ENCODE assay signal across 14 cellular contexts in the genomic region with DNA sequence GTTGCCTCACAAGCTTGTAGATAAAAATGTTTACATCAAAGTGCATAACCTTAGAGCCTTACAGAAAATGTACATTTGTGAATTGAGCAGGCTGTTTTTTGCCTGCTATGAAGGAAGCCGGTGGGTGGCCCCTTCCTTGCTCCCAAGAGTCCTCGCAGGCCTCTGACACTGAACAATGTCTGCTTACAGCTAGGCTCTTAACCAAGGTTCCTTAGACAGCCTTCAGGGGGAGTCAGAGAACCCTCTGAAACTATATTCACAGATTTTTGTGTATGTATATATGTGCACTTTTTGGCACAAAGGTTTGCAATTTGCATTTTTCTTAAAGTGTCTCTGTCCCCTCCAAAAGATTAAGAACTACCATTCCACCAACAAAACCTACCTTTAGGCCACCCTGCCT.
DNase-seq lines count a peak whose midpoint lies in the region; ATAC-seq, FAIRE-seq and TF ChIP-seq lines count a peak whose summit lies in the region.
"Had no signal": no experiment of that assay in that cellular context is flagged by ENCODE, and none has a peak within 500 bp of the region (broad histone marks: within the 10 kb centered on the region; RNA-seq: fewer than 3 reads in every experiment).

No MANE protein-coding gene starts in this region.

- H3K9ac ChIP-seq in Loucy (ENCODE audit: low read depth, low read length, poor library complexity, severe bottlenecking) = no peak overlapping the region

- no peak for ATAC-seq in pancreas
- ATAC-seq in GM18870 (IDR thresholded peaks at IDR 0.05; ENCODE audit: unreplicated experiment) = no peak
- ATAC-seq in GM18868 (IDR thresholded peaks at IDR 0.05; ENCODE audit: unreplicated experiment) = no peak

- no peak for FAIRE-seq in bronchial epithelial cell (lab: Jason Lieb, UNC)
- no peak for FAIRE-seq in pancreas (lab: Jason Lieb, UNC)
- FAIRE-seq: astrocyte had no signal

- DNase-seq in NCI-H1436 (lab: John Stamatoyannopoulos, UW) (peak; percentile 10), NCI-H1436 treated with DMSO at 0.1 percent for 48 hours (lab: John Stamatoyannopoulos, UW) (no peak), bronchial epithelial cell (ENCODE audit: low read depth) (peak; percentile 7), nephron progenitor cell (no peak), pancreas (no peak)
- DNase-seq: activated CD4-positive, alpha-beta T cell treated with anti-CD3 and anti-CD28 coated beads for 4 hours; NCI-H226 had no signal

- 46 to 60% methylated on average over 2 of the region's 2 CpGs for WGBS in pancreas, 2 donors

- no peaks in the 10 kb centered on the region for H3K4me1 Mint-ChIP-seq in nephron progenitor cell

- H3K4me1 ChIP-seq in Loucy (ENCODE audit: insufficient read depth, low read length, poor library complexity, severe bottlenecking) = no peaks in the 10 kb centered on the region
- no peaks in the 10 kb centered on the region for H3K4me1 ChIP-seq in pancreas
- H3K4me1 ChIP-seq: SJSA1 had no signal

- TF ChIP-seq CTCF in Loucy (conservative IDR thresholded peaks at IDR 0.05; ENCODE audit: low read length) (peak; percentile 58), bronchial epithelial cell (IDR thresholded peaks at IDR 0.05; ENCODE audit: insufficient read depth, low read length, severe bottlenecking) (peak; percentile 28), nephron progenitor cell (IDR thresholded peaks at IDR 0.05) (peak; percentile 30), pancreas (IDR thresholded peaks at IDR 0.05) (no peak)

- no peak overlapping the region for H3K27ac ChIP-seq in pancreas
- H3K27ac ChIP-seq: epithelial cell of prostate, SJSA1, skin epidermis had no signal

- H3K27me3 ChIP-seq in Loucy (ENCODE audit: insufficient read depth, low read length, poor library complexity, severe bottlenecking) = no peaks in the 10 kb centered on the region
- no peaks in the 10 kb centered on the region for H3K27me3 ChIP-seq in bronchial epithelial cell (ENCODE audit: control insufficient read depth, insufficient read depth, low read length)
- peaks cover 0 to 3% (median 0%) of the 10 kb centered on the region in 4 donors for H3K27me3 ChIP-seq in pancreas

- intact Hi-C loops in pancreas (cut with DNase I) = no loop called here

- H3K4me3 Mint-ChIP-seq in nephron progenitor cell = no peak overlapping the region

- H3K36me3 ChIP-seq in Loucy (ENCODE audit: insufficient read depth, low read length) (no peaks in the 10 kb centered on the region), bronchial epithelial cell (ENCODE audit: control insufficient read depth, insufficient read depth, low read length) (no peaks in the 10 kb centered on the region), pancreas (no peaks in the 10 kb centered on the region)
- H3K36me3 ChIP-seq: SJSA1 had no signal

- no peak overlapping the region for H3K27ac Mint-ChIP-seq in nephron progenitor cell

- H3K27me3 Mint-ChIP-seq in nephron progenitor cell (ENCODE audit: low read depth, poor library complexity) = no peaks in the 10 kb centered on the region

- no peak overlapping the region for H2AFZ ChIP-seq in Loucy (ENCODE audit: low read length)

- H3K9me3 Mint-ChIP-seq in nephron progenitor cell = peaks cover 10% of the 10 kb centered on the region

- H3K9me3 ChIP-seq in Loucy (ENCODE audit: insufficient read depth, low read depth, low read length) (no peaks in the 10 kb centered on the region), pancreas (no peaks in the 10 kb centered on the region)
- H3K9me3 ChIP-seq: SJSA1 had no signal

- H3K4me3 ChIP-seq in Loucy (ENCODE audit: low read length, poor library complexity, severe bottlenecking) = no peak overlapping the region
- no peak overlapping the region for H3K4me3 ChIP-seq in bronchial epithelial cell (ENCODE audit: low read depth, low read length)
- no peak overlapping the region for H3K4me3 ChIP-seq in pancreas
- H3K4me3 ChIP-seq: SJSA1, skin epidermis had no signal

- no peaks in the 10 kb centered on the region for H3K36me3 Mint-ChIP-seq in nephron progenitor cell (ENCODE audit: low read depth)

- no peaks in the 10 kb centered on the region for H3K79me2 ChIP-seq in Loucy (ENCODE audit: insufficient read depth, low read length)

- no peaks in the 10 kb centered on the region for H3K9me2 ChIP-seq in Loucy (replicated peaks; ENCODE audit: low read depth, low read length)

- H4K20me1 ChIP-seq in Loucy (ENCODE audit: insufficient read depth, low read length, poor library complexity, severe bottlenecking) = no peaks in the 10 kb centered on the region

- H3F3A ChIP-seq in Loucy (ENCODE audit: low read depth) = no peaks in the 10 kb centered on the region

- H3K4me2 ChIP-seq in Loucy (ENCODE audit: low read depth, low read length, poor library complexity, severe bottlenecking) = no peak overlapping the region

Comparison
In these comparisons a context has a peak if more than half of its experiments do, and no peak if none do; other contexts are left out.
1. DNase-seq: peak in NCI-H1436 (single experiment) and bronchial epithelial cell (single experiment); none in NCI-H1436 treated with DMSO at 0.1 percent for 48 hours (single experiment), nephron progenitor cell (single experiment) and pancreas (0 of 6).
2. CTCF ChIP-seq: peak in Loucy (single experiment), bronchial epithelial cell (single experiment) and nephron progenitor cell (single experiment); none in pancreas (0 of 4).